14 cellular contexts compared by ENCODE assay signal in the genomic region with DNA sequence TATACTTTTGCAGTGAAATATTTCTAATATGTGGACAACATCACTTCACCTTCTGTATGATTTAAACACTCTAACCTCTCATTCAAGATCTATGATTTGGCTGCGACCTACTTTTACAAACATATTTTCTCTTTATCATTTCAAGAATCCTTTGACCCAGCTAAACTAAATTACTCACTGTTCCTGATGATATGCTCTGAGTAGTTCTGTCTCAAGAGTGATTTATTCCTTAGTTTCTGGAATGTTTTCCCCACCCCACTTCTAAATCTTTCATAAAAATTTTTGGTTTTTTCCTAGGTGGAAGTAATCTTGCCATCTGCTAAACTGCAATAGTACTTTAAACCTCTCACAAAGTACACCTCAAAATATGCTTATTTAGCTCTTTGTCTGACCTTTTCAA.
DNase-seq lines count a peak whose midpoint lies in the region; TF ChIP-seq lines count a peak whose summit lies in the region.
"Had no signal": no experiment of that assay in that cellular context is flagged by ENCODE, and none has a peak within 500 bp of the region (broad histone marks: within the 10 kb centered on the region; RNA-seq: fewer than 3 reads in every experiment).

No MANE protein-coding gene starts in this region.

- POLR2A ChIA-PET in PC-9 (lab: Charles Lee; ENCODE audit: unreplicated experiment): no interaction called here

- H4K20me1 ChIP-seq in PC-9 (ENCODE audit: insufficient read depth): no peaks in the 10 kb centered on the region

- H3K27ac ChIP-seq in PC-9: no peak overlapping the region

- no peak overlapping the region for H3K4me2 ChIP-seq in PC-9

- TF ChIP-seq CTCF in chondrocyte (IDR thresholded peaks at IDR 0.05) (no peak), mesothelial cell of epicardium (IDR thresholded peaks at IDR 0.05; ENCODE audit: unreplicated experiment) (no peak), PC-9 (conservative IDR thresholded peaks at IDR 0.05) (no peak), Calu3 (IDR thresholded peaks at IDR 0.05; ENCODE audit: unreplicated experiment) (no peak)

- no peak overlapping the region for H3K4me3 ChIP-seq in PC-9

- peak; percentile 7 for DNase-seq in EH (ENCODE audit: low read depth)
- DNase-seq in NCI-H226: peak; percentile 81
- no peak for DNase-seq in chondrocyte (ENCODE audit: low spot score)
- DNase-seq in mesothelial cell of epicardium (ENCODE audit: low spot score in 2 of 2, unreplicated experiment in 2 of 2): no peak
- no peak for DNase-seq in NCI-H146 treated with DMSO at 0.1 percent for 48 hours (lab: John Stamatoyannopoulos, UW; ENCODE audit: unreplicated experiment)
- DNase-seq in PC-9: no peak
- no peak for DNase-seq in Calu3
- no peak for DNase-seq in islet precursor cell
- DNase-seq: Caco-2; CD4-positive, alpha-beta T cell; NCI-H1436; NCI-H2029; NCI-H526 had no signal

- H2AFZ ChIP-seq in PC-9: no peak overlapping the region

- peak overlapping the region; percentile 92 for H3K27ac Mint-ChIP-seq in chondrocyte (ENCODE audit: unreplicated experiment)
- H3K27ac Mint-ChIP-seq in mesothelial cell of epicardium: peak overlapping the region; percentile 5
- no peak overlapping the region for H3K27ac Mint-ChIP-seq in Calu3 (ENCODE audit: unreplicated experiment)
- H3K27ac Mint-ChIP-seq: CD4-positive, alpha-beta T cell; HFFc6 had no signal

- H3K9me3 Mint-ChIP-seq in chondrocyte (ENCODE audit: low read depth) (peaks cover 48% of the 10 kb centered on the region), mesothelial cell of epicardium (peaks cover 57% of the 10 kb centered on the region), Calu3 (ENCODE audit: low read depth, unreplicated experiment) (peaks cover 15% of the 10 kb centered on the region)

- H3K4me1 Mint-ChIP-seq in chondrocyte (ENCODE audit: low read depth) (peaks cover 13% of the 10 kb centered on the region), mesothelial cell of epicardium (no peaks in the 10 kb centered on the region), Calu3 (ENCODE audit: low read depth, unreplicated experiment) (no peaks in the 10 kb centered on the region)

- H3K4me1 ChIP-seq in PC-9 (replicated peaks; ENCODE audit: insufficient read depth): no peaks in the 10 kb centered on the region
- H3K4me1 ChIP-seq: Caco-2 had no signal

- CTCF ChIA-PET in PC-9 (lab: Charles Lee): no interaction called here
- CTCF ChIA-PET in Calu3 (lab: Charles Lee): no interaction called here

- no peak overlapping the region for H3K4me3 Mint-ChIP-seq in chondrocyte (ENCODE audit: unreplicated experiment)
- no peak overlapping the region for H3K4me3 Mint-ChIP-seq in mesothelial cell of epicardium
- no peak overlapping the region for H3K4me3 Mint-ChIP-seq in Calu3 (ENCODE audit: low read depth, unreplicated experiment)
- H3K4me3 Mint-ChIP-seq: CD4-positive, alpha-beta T cell; HFFc6 had no signal

- no peaks in the 10 kb centered on the region for H3K27me3 ChIP-seq in PC-9 (ENCODE audit: insufficient read depth, low read depth)

- no peaks in the 10 kb centered on the region for H3K9me2 ChIP-seq in PC-9 (ENCODE audit: insufficient read depth)

- no peaks in the 10 kb centered on the region for H3K79me2 ChIP-seq in PC-9 (ENCODE audit: low read depth)

- H3K36me3 Mint-ChIP-seq in chondrocyte (ENCODE audit: low read depth): peaks cover 36% of the 10 kb centered on the region
- H3K36me3 Mint-ChIP-seq in mesothelial cell of epicardium: peaks cover 71% of the 10 kb centered on the region
- no peaks in the 10 kb centered on the region for H3K36me3 Mint-ChIP-seq in Calu3 (ENCODE audit: insufficient read depth, unreplicated experiment)

- no peaks in the 10 kb centered on the region for H3K9me3 ChIP-seq in PC-9 (ENCODE audit: insufficient read depth, low read depth)

- no TSS peak for BruUV-seq in PC-9 (replicated peaks; lab: Mats Ljungman, UMichigan)
- BruUV-seq in Calu3 (replicated peaks; lab: Mats Ljungman, UMichigan): no TSS peak

- no peaks in the 10 kb centered on the region for H3F3A ChIP-seq in PC-9 (ENCODE audit: insufficient read depth, low read depth)

- intact Hi-C loops in PC-9 (cut with micrococcal nuclease; ENCODE audit: unreplicated experiment) (no loop called here), Calu3 (cut with micrococcal nuclease; ENCODE audit: unreplicated experiment) (no loop called here)

- H3K27me3 Mint-ChIP-seq in chondrocyte (ENCODE audit: low read depth) (no peaks in the 10 kb centered on the region), mesothelial cell of epicardium (ENCODE audit: low read depth) (no peaks in the 10 kb centered on the region), Calu3 (ENCODE audit: unreplicated experiment) (no peaks in the 10 kb centered on the region)
- H3K27me3 Mint-ChIP-seq: CD4-positive, alpha-beta T cell had no signal

- H3K36me3 ChIP-seq in PC-9 (ENCODE audit: low read depth): no peaks in the 10 kb centered on the region

Comparison
In these comparisons a context has a peak if more than half of its experiments do, and no peak if none do; other contexts are left out.
1. DNase-seq: peak in EH (single experiment) and NCI-H226 (single experiment); none in chondrocyte (single experiment), mesothelial cell of epicardium (0 of 2), NCI-H146 treated with DMSO at 0.1 percent for 48 hours (single experiment), PC-9 (0 of 2), Calu3 (single experiment) and islet precursor cell (single experiment).